16 cellular contexts compared by ENCODE assay signal in genomic region chr16:24440296-24440695, GRCh38.
DNase-seq lines count a peak whose midpoint lies in the region; ATAC-seq and TF ChIP-seq lines count a peak whose summit lies in the region.
"Had no signal": no experiment of that assay in that cellular context is flagged by ENCODE, and none has a peak within 500 bp of the region (broad histone marks: within the 10 kb centered on the region; RNA-seq: fewer than 3 reads in every experiment).

No MANE protein-coding gene starts in this region.

- POLR2A ChIA-PET in naive thymus-derived CD4-positive, alpha-beta T cell (lab: Charles Lee), result no interaction called here

- no peaks in the 10 kb centered on the region for H3K4me1 ChIP-seq in naive thymus-derived CD4-positive, alpha-beta T cell (ENCODE audit: control insufficient read depth in 2 of 2, insufficient read depth in 2 of 2, low read length in 2 of 2)
- H3K4me1 ChIP-seq in gastroesophageal sphincter, result no peaks in the 10 kb centered on the region
- H3K4me1 ChIP-seq: A549, BE2C had no signal

- DNase-seq in M059J (ENCODE audit: low read depth) (peak; percentile 20), MV-4-11 (lab: John Stamatoyannopoulos, UW) (peak; percentile 90), SIG-M5 treated with dmso at 0.1 percent for 504 hours (lab: John Stamatoyannopoulos, UW; ENCODE audit: unreplicated experiment) (peak; percentile 46), omental fat pad (ENCODE audit: low spot score) (no peak), sciatic nerve (ENCODE audit: low spot score) (no peak)
- no peak for DNase-seq in naive thymus-derived CD4-positive, alpha-beta T cell
- DNase-seq: BE2C; CD8-positive, alpha-beta T cell; COR-L47; DMS153; DND-41; H9 had no signal

- no peak overlapping the region for H3K4me3 ChIP-seq in naive thymus-derived CD4-positive, alpha-beta T cell (ENCODE audit: low read length)
- H3K4me3 ChIP-seq in gastroesophageal sphincter, result no peak overlapping the region
- H3K4me3 ChIP-seq: A549, GM23338 had no signal

- no peaks in the 10 kb centered on the region for H3K36me3 ChIP-seq in naive thymus-derived CD4-positive, alpha-beta T cell (ENCODE audit: control insufficient read depth in 2 of 3, insufficient read depth in 3 of 3, low read length in 3 of 3)
- H3K36me3 ChIP-seq in gastroesophageal sphincter, result no peaks in the 10 kb centered on the region
- H3K36me3 ChIP-seq: BE2C had no signal

- no peak overlapping the region for H3K4me3 Mint-ChIP-seq in naive thymus-derived CD4-positive, alpha-beta T cell
- H3K4me3 Mint-ChIP-seq: CD8-positive, alpha-beta T cell; GM23338; H9 had no signal

- CTCF ChIA-PET in naive thymus-derived CD4-positive, alpha-beta T cell (lab: Charles Lee), result interaction anchor here (0.6 kb wide), 1 partner anchor 47 kb away, joined by 3 read pairs; no protein-coding TSS in a partner anchor

- no peak for TF ChIP-seq EP300 in gastroesophageal sphincter (IDR thresholded peaks at IDR 0.05)

- no peaks in the 10 kb centered on the region for H3K36me3 Mint-ChIP-seq in naive thymus-derived CD4-positive, alpha-beta T cell
- H3K36me3 Mint-ChIP-seq: CD8-positive, alpha-beta T cell had no signal

- no peaks in the 10 kb centered on the region for H3K27me3 ChIP-seq in naive thymus-derived CD4-positive, alpha-beta T cell (ENCODE audit: control insufficient read depth in 2 of 2, insufficient read depth in 2 of 2, low read length in 2 of 2)
- peaks cover 13% of the 10 kb centered on the region for H3K27me3 ChIP-seq in gastroesophageal sphincter

- peaks cover 0 to 4% (median 0%) of the 10 kb centered on the region in 11 donors for H3K9me3 Mint-ChIP-seq in naive thymus-derived CD4-positive, alpha-beta T cell
- H3K9me3 Mint-ChIP-seq: CD8-positive, alpha-beta T cell had no signal

- no peak for TF ChIP-seq CTCF in omental fat pad (IDR thresholded peaks at IDR 0.05)
- no peak for TF ChIP-seq CTCF in gastroesophageal sphincter (IDR thresholded peaks at IDR 0.05)

- TF ChIP-seq POLR2A in gastroesophageal sphincter (IDR thresholded peaks at IDR 0.05), result no peak

- intact Hi-C loops in naive thymus-derived CD4-positive, alpha-beta T cell (cut with micrococcal nuclease), result no loop called here
- intact Hi-C loops in sciatic nerve (cut with DNase I), result no loop called here

- no peak overlapping the region for H3K27ac ChIP-seq in naive thymus-derived CD4-positive, alpha-beta T cell (ENCODE audit: low read depth, low read length)
- no peak overlapping the region for H3K27ac ChIP-seq in gastroesophageal sphincter
- H3K27ac ChIP-seq: A549, C4-2B had no signal

- H3K27me3 Mint-ChIP-seq in naive thymus-derived CD4-positive, alpha-beta T cell, result peaks cover 0 to 19% (median 17%) of the 10 kb centered on the region in 5 donors

- no peaks in the 10 kb centered on the region for H3K4me1 Mint-ChIP-seq in naive thymus-derived CD4-positive, alpha-beta T cell
- H3K4me1 Mint-ChIP-seq: GM23338 had no signal

- peak; percentile 31 for ATAC-seq in naive thymus-derived CD4-positive, alpha-beta T cell
- ATAC-seq in omental fat pad (ENCODE audit: low FRiP score) (no peak), gastroesophageal sphincter (no peak), sciatic nerve (no peak)
- ATAC-seq: A549; CD8-positive, alpha-beta T cell; GM23338 had no signal

- H3K27ac Mint-ChIP-seq in naive thymus-derived CD4-positive, alpha-beta T cell, result no peak overlapping the region
- H3K27ac Mint-ChIP-seq: CD8-positive, alpha-beta T cell; GM23338; H9 had no signal

- H3K9me3 ChIP-seq in naive thymus-derived CD4-positive, alpha-beta T cell (ENCODE audit: control insufficient read depth in 2 of 3, low read length in 3 of 3), result no peaks in the 10 kb centered on the region
- no peaks in the 10 kb centered on the region for H3K9me3 ChIP-seq in gastroesophageal sphincter
- H3K9me3 ChIP-seq: A549, BE2C had no signal

- 79% methylated on average over 3 of the region's 6 CpGs; no CpG with 5 or more reads in 1 of the 2 donors for WGBS in gastroesophageal sphincter (ENCODE audit: low coverage in 1 of 2), 2 donors

Comparison
In these comparisons a context has a peak if more than half of its experiments do, and no peak if none do; other contexts are left out.
1. DNase-seq: peak in M059J (single experiment), MV-4-11 (single experiment) and SIG-M5 treated with dmso at 0.1 percent for 504 hours (single experiment); none in naive thymus-derived CD4-positive, alpha-beta T cell (0 of 9), omental fat pad (single experiment) and sciatic nerve (single experiment).